In the genomic region with DNA sequence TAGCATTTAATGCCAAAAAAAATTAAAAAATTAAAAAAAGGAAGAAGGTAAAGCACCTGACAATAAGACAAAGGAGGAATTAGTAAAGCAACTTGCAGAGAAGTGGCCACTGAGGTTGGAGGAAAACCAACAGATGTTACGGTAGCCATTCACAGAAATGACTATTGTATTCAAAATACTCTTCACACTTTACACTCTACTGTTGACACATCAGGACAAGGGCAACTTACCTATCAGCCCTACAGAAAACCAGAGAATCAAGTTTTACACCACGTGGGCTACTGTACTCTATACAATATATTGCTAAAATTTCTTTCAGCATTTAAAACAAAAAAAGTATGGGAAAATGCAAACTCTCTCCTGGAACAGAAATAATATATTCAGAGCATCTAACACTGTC, we compare ENCODE assay signal across 11 cellular contexts.
DNase-seq lines count a peak whose midpoint lies in the region; ATAC-seq and TF ChIP-seq lines count a peak whose summit lies in the region.
"Had no signal": no experiment of that assay in that cellular context is flagged by ENCODE, and none has a peak within 500 bp of the region (broad histone marks: within the 10 kb centered on the region; RNA-seq: fewer than 3 reads in every experiment).

No MANE protein-coding gene starts in this region.

- H3K4me3 ChIP-seq in cardiac muscle cell (no peak overlapping the region), mucosa of descending colon (no peak overlapping the region), left lung (no peak overlapping the region)
- H3K4me3 ChIP-seq: BLaER1 treated with 17β-estradiol and CSF1 and Interleukin-3, amounts not matched to agents 10 nM and 100 nM had no signal

- H3K4me1 ChIP-seq in cardiac muscle cell (ENCODE audit: low read depth) = peaks cover 11% of the 10 kb centered on the region
- H3K4me1 ChIP-seq in mucosa of descending colon (ENCODE audit: low read depth) = peaks cover 7% of the 10 kb centered on the region
- peaks cover 0 to 8% of the 10 kb centered on the region in 2 donors for H3K4me1 ChIP-seq in left lung

- intact Hi-C loops in cardiac septum (cut with DNase I) (no loop called here), mucosa of descending colon (cut with DNase I, micrococcal nuclease) (no loop called here), left lung (cut with DNase I) (no loop called here)

- peak; percentile 57 for ATAC-seq in esophagus mucosa
- ATAC-seq in mucosa of descending colon = peak; percentile 30
- no peak for ATAC-seq in left lung
- ATAC-seq: CD8-positive, alpha-beta T cell; HepG2 had no signal

- H3K27ac ChIP-seq in cardiac muscle cell (peak overlapping the region; percentile 51), left lung (no peak overlapping the region)
- H3K27ac ChIP-seq: BLaER1 treated with 17β-estradiol and CSF1 and Interleukin-3, amounts not matched to agents 10 nM and 100 nM had no signal

- no peak for TF ChIP-seq CTCF in cardiac muscle cell (IDR thresholded peaks at IDR 0.05; ENCODE audit: low read depth, low read length)
- TF ChIP-seq CTCF in mucosa of descending colon (IDR thresholded peaks at IDR 0.05) = no peak
- TF ChIP-seq CTCF in left lung (IDR thresholded peaks at IDR 0.05) = no peak

- peaks cover 4% of the 10 kb centered on the region for H3K36me3 ChIP-seq in cardiac muscle cell
- no peaks in the 10 kb centered on the region for H3K36me3 ChIP-seq in mucosa of descending colon (ENCODE audit: low read depth)
- peaks cover 0 to 14% of the 10 kb centered on the region in 2 donors for H3K36me3 ChIP-seq in left lung

- H3K27me3 ChIP-seq in cardiac muscle cell (no peaks in the 10 kb centered on the region), left lung (no peaks in the 10 kb centered on the region)
- H3K27me3 ChIP-seq: BLaER1 treated with 17β-estradiol and CSF1 and Interleukin-3, amounts not matched to agents 10 nM and 100 nM had no signal

- no peaks in the 10 kb centered on the region for H3K9me3 ChIP-seq in cardiac muscle cell (ENCODE audit: low read depth)
- H3K9me3 ChIP-seq in mucosa of descending colon = no peaks in the 10 kb centered on the region
- no peaks in the 10 kb centered on the region for H3K9me3 ChIP-seq in left lung
- H3K9me3 ChIP-seq: BLaER1 treated with 17β-estradiol and CSF1 and Interleukin-3, amounts not matched to agents 10 nM and 100 nM had no signal

- DNase-seq in cardiac muscle cell (ENCODE audit: low read depth in 1 of 2, low spot score in 1 of 2) (no peak), cardiac septum (ENCODE audit: low spot score) (no peak), mucosa of descending colon (no peak), left lung (no peak), NCI-H774 (lab: John Stamatoyannopoulos, UW) (no peak)
- DNase-seq: Calu3; CD8-positive, alpha-beta T cell; H9 had no signal
